Comparison of ENCODE assay signal across 8 cellular contexts in the genomic region with DNA sequence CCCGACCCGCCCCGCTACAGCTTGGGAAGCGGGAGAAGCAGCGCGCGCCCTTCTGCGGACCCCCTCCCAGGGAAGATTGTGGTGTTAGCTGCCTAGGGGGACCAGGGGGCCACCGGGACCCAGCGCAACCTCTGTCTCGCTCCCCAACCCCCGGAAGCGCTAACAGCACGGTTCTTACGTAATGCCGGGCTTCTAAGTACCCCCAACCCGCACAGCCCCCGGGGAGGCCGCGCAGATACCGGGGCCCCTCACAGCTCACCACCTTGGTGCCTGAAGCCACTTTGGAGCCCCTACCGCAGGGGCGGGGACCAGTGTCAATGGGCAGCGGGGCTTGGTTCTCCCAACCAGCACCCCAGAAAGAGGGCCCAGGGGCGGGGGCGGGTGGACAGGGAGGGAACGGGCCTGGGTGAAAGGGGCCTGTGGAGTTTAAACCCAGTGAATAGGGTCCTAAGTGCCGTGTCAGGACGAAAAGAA. TPM values are rescaled to one million over a fixed set of nuclear protein-coding genes. Genes with fewer than 3 reads are reported as not detected.
DNase-seq lines count a peak whose midpoint lies in the region; ATAC-seq and TF ChIP-seq lines count a peak whose summit lies in the region.

No MANE protein-coding gene starts in this region.

- H3K4me1 Mint-ChIP-seq in stimulated activated effector memory CD8-positive, alpha-beta T cell treated with anti-CD3 and anti-CD28 coated beads, Interleukin-12 subunit alpha, Interleukin-12 subunit beta, amount 100 ng/mL, for 72 hours: peaks cover 13% of the 10 kb centered on the region

- intact Hi-C loops in IMR-90 (cut with micrococcal nuclease) (no loop called here), ascending aorta (cut with DNase I) (loop anchor here (1.0 to 10.0 kb wide), 4 partner anchors 234 to 1238 kb away; a partner anchor contains a TSS)

- H3K27me3 ChIP-seq in IMR-90 (ENCODE audit: control insufficient read depth, insufficient read depth, low read length) (peaks cover 14% of the 10 kb centered on the region; the same call in 1 of the 2 replicates), ascending aorta (no peaks in the 10 kb centered on the region), iPS-18a (ENCODE audit: control insufficient read depth, insufficient read depth, low read length) (peaks cover 34% of the 10 kb centered on the region)

- H3K79me1 ChIP-seq in IMR-90 (ENCODE audit: low read depth in 1 of 2, low read length in 2 of 2): no peaks in the 10 kb centered on the region

- WGBS in IMR-90 (ENCODE audit: extremely low coverage in 2 of 2, insufficient read length in 1 of 2), 2 experiments: 0% methylated on average over 10 of the region's 29 CpGs; no CpG with 5 or more reads in 1 of the 2 experiments

- no peaks in the 10 kb centered on the region for H3K9me3 ChIP-seq in IMR-90 (ENCODE audit: control insufficient read depth, insufficient read depth, low read length)
- no peaks in the 10 kb centered on the region for H3K9me3 ChIP-seq in ascending aorta
- no peaks in the 10 kb centered on the region for H3K9me3 ChIP-seq in iPS-18a (ENCODE audit: control insufficient read depth, low read depth, low read length)

- H3K9me1 ChIP-seq in IMR-90 (ENCODE audit: insufficient read depth, low read length): 0 out of 2 replicates have a peak, but pooled peaks cover 4% of the 10 kb centered on the region

- no peak overlapping the region for H3K4ac ChIP-seq in IMR-90 (ENCODE audit: low read depth, low read length)

- H2BK120ac ChIP-seq in IMR-90 (ENCODE audit: low read depth, low read length): no peak overlapping the region

- H3K27ac Mint-ChIP-seq in stimulated activated effector memory CD8-positive, alpha-beta T cell treated with anti-CD3 and anti-CD28 coated beads, Interleukin-12 subunit alpha, Interleukin-12 subunit beta, amount 100 ng/mL, for 72 hours: peak overlapping the region; percentile 83

- CTCF ChIA-PET in IMR-90 (lab: Yijun Ruan, JAX): interaction anchor here (0.7 to 1.9 kb wide), 2 partner anchors 29 to 34 kb away, joined by 4 to 6 read pairs; no protein-coding TSS in a partner anchor

- no peak overlapping the region; the same call in 1 of the 2 replicates for H3K14ac ChIP-seq in IMR-90 (replicated peaks; ENCODE audit: low read depth, low read length)

- peaks cover 6% of the 10 kb centered on the region for H3K4me1 ChIP-seq in IMR-90 (ENCODE audit: control insufficient read depth, insufficient read depth, low read length)
- peaks cover 4 to 11% of the 10 kb centered on the region in 2 donors for H3K4me1 ChIP-seq in ascending aorta
- H3K4me1 ChIP-seq in iPS-18a (ENCODE audit: control insufficient read depth, low read depth, low read length): peaks cover 10% of the 10 kb centered on the region

- TF ChIP-seq POLR2A in IMR-90 (IDR thresholded peaks at IDR 0.05; ENCODE audit: low read depth, low read length): no peak

- no peak overlapping the region for H3K23ac ChIP-seq in IMR-90 (ENCODE audit: low read depth, low read length)

- peaks cover 8% of the 10 kb centered on the region for H4K20me1 ChIP-seq in IMR-90 (ENCODE audit: insufficient read depth, low read length)

- H2BK20ac ChIP-seq in IMR-90 (ENCODE audit: low read depth, low read length): no peak overlapping the region

- H4K91ac ChIP-seq in IMR-90 (ENCODE audit: insufficient read depth, low read depth, low read length): no peak overlapping the region

- H3K4me2 ChIP-seq in IMR-90 (ENCODE audit: low read depth, low read length): peak overlapping the region; percentile 98

- dilution Hi-C loops in IMR-90 (cut with HindIII; ENCODE audit: low sequenced_read_pairs, unreplicated experiment): no loop called here

- no peak for DNase-seq in IMR-90
- no peak for DNase-seq in ascending aorta (ENCODE audit: low spot score in 2 of 2)
- DNase-seq in stimulated activated effector memory CD8-positive, alpha-beta T cell treated with anti-CD3 and anti-CD28 coated beads, Interleukin-12 subunit alpha, Interleukin-12 subunit beta, amount 100 ng/mL, for 72 hours (ENCODE audit: low spot score in 2 of 2): no peak
- DNase-seq in HK-2 (ENCODE audit: unreplicated experiment): no peak
- no peak for DNase-seq in NCI-H187 (lab: John Stamatoyannopoulos, UW)

- peak overlapping the region; percentile 57 for H3K4me3 ChIP-seq in IMR-90 (ENCODE audit: insufficient read depth, low read depth, low read length)
- H3K4me3 ChIP-seq in ascending aorta: peak overlapping the region; percentile 75 to 81
- H3K4me3 ChIP-seq in iPS-18a (ENCODE audit: low read length): peak overlapping the region; percentile 84

- POLR2A ChIA-PET in IMR-90 (lab: Charles Lee; ENCODE audit: unreplicated experiment): no interaction called here

- H4K8ac ChIP-seq in IMR-90 (ENCODE audit: low read depth in 2 of 2, low read length in 2 of 2): no peak overlapping the region; a peak in 2 of 4 replicates

- ATAC-seq in IMR-90 (ENCODE audit: low read depth) (peak; percentile 8), GM18870 (IDR thresholded peaks at IDR 0.05; ENCODE audit: unreplicated experiment) (no peak), esophagus mucosa (no peak)
- peak; percentile 5 for ATAC-seq in stimulated activated effector memory CD8-positive, alpha-beta T cell treated with anti-CD3 and anti-CD28 coated beads, Interleukin-12 subunit alpha, Interleukin-12 subunit beta, amount 100 ng/mL, for 72 hours

- H2AK9ac ChIP-seq in IMR-90 (replicated peaks; ENCODE audit: low read depth, low read length, poor library complexity): no peak overlapping the region

- no peaks in the 10 kb centered on the region for H3K9me3 Mint-ChIP-seq in stimulated activated effector memory CD8-positive, alpha-beta T cell treated with anti-CD3 and anti-CD28 coated beads, Interleukin-12 subunit alpha, Interleukin-12 subunit beta, amount 100 ng/mL, for 72 hours

- H3K4me3 Mint-ChIP-seq in stimulated activated effector memory CD8-positive, alpha-beta T cell treated with anti-CD3 and anti-CD28 coated beads, Interleukin-12 subunit alpha, Interleukin-12 subunit beta, amount 100 ng/mL, for 72 hours: peak overlapping the region; percentile 76

- no peak overlapping the region for H3K18ac ChIP-seq in IMR-90 (ENCODE audit: low read depth, low read length)

- H3K9ac ChIP-seq in IMR-90 (ENCODE audit: low read depth, low read length): peak overlapping the region; percentile 47
- no peak overlapping the region for H3K9ac ChIP-seq in iPS-18a (ENCODE audit: low read length)

- no peak overlapping the region for H3K56ac ChIP-seq in IMR-90 (ENCODE audit: extremely low read depth, insufficient read depth, low read length)

- no peaks in the 10 kb centered on the region for H3K36me3 Mint-ChIP-seq in stimulated activated effector memory CD8-positive, alpha-beta T cell treated with anti-CD3 and anti-CD28 coated beads, Interleukin-12 subunit alpha, Interleukin-12 subunit beta, amount 100 ng/mL, for 72 hours

- in situ Hi-C loops in IMR-90 (cut with MboI; ENCODE audit: low sequenced_read_pairs): no loop called here

- H3K36me3 ChIP-seq in IMR-90 (ENCODE audit: control insufficient read depth, insufficient read depth, low read length): no peaks in the 10 kb centered on the region
- H3K36me3 ChIP-seq in ascending aorta: peaks cover 0 to 5% of the 10 kb centered on the region in 2 donors
- H3K36me3 ChIP-seq in iPS-18a (ENCODE audit: control insufficient read depth, low read depth, low read length): no peaks in the 10 kb centered on the region

- no peak overlapping the region for H4K5ac ChIP-seq in IMR-90 (ENCODE audit: low read depth, low read length)

- no peak for TF ChIP-seq RAD21 in IMR-90 (IDR thresholded peaks at IDR 0.05; ENCODE audit: low read length)

- H2AK5ac ChIP-seq in IMR-90 (ENCODE audit: low read depth, low read length): no peak overlapping the region

- H2BK15ac ChIP-seq in IMR-90 (ENCODE audit: low read depth, low read length): no peak overlapping the region

- H2AFZ ChIP-seq in IMR-90 (replicated peaks; ENCODE audit: low read length, poor library complexity): peak overlapping the region; percentile 95

- BruUV-seq in IMR-90 (replicated peaks; lab: Mats Ljungman, UMichigan): no TSS peak

- TF ChIP-seq CTCF in IMR-90 (conservative IDR thresholded peaks at IDR 0.05; ENCODE audit: low read depth, low read length): no peak
- no peak for TF ChIP-seq CTCF in ascending aorta (IDR thresholded peaks at IDR 0.05)

- H3K27ac ChIP-seq in IMR-90 (ENCODE audit: insufficient read depth, low read length) (no peak overlapping the region; the same call in 1 of the 2 replicates), ascending aorta (peak overlapping the region; percentile 89 to 96), iPS-18a (ENCODE audit: low read length) (no peak overlapping the region)

- H2BK5ac ChIP-seq in IMR-90 (ENCODE audit: low read depth, low read length, poor library complexity, severe bottlenecking): no peak overlapping the region

TF ChIP-seq in IMR-90, 13 proteins besides CTCF, POLR2A, EP300 and RAD21:
- no peak for TF ChIP-seq RFX5 (IDR thresholded peaks at IDR 0.05; ENCODE audit: low read depth, low read length)
- TF ChIP-seq FOS (IDR thresholded peaks at IDR 0.05; ENCODE audit: low read depth, low read length): no peak
- TF ChIP-seq, protein P1, sequence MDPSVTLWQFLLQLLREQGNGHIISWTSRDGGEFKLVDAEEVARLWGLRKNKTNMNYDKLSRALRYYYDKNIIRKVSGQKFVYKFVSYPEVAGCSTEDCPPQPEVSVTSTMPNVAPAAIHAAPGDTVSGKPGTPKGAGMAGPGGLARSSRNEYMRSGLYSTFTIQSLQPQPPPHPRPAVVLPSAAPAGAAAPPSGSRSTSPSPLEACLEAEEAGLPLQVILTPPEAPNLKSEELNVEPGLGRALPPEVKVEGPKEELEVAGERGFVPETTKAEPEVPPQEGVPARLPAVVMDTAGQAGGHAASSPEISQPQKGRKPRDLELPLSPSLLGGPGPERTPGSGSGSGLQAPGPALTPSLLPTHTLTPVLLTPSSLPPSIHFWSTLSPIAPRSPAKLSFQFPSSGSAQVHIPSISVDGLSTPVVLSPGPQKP (IDR thresholded peaks at IDR 0.05; ENCODE audit: borderline replicate concordance, low read depth, low read length): no peak

RNA-seq across cellular contexts. Expression of a gene that starts 0.3 kb away (rescaled TPM):
- total RNA-seq in IMR-90 (2012; rRNA removed) (1.9 and 3.2 TPM in 2 replicates), ascending aorta (16.7 TPM), esophagus mucosa (0.32 TPM)
- polyA plus RNA-seq in IMR-90 (2012; rRNA removed): 3.8 TPM in 2 replicates
- 2.2 and 3.5 TPM in 2 replicates for polyA plus RNA-seq in IMR-90 (2012; cell fraction: cytosol; rRNA removed)
- 4.6 and 7.8 TPM in 2 replicates for polyA plus RNA-seq in IMR-90 (2012; cell fraction: nucleus; rRNA removed; ENCODE audit: low replicate concordance)

RNA-seq across cellular contexts. Expression of a gene that starts 35.3 kb away (rescaled TPM):
- total RNA-seq in IMR-90 (2012; rRNA removed): not detected in 2 replicates
- polyA plus RNA-seq in IMR-90 (2012; rRNA removed): not detected in 2 replicates
- polyA plus RNA-seq in IMR-90 (2012; cell fraction: cytosol; rRNA removed): not detected in 2 replicates
- polyA plus RNA-seq in IMR-90 (2012; cell fraction: nucleus; rRNA removed; ENCODE audit: low replicate concordance): not detected in 2 replicates
- total RNA-seq in ascending aorta: not detected
- not detected for total RNA-seq in esophagus mucosa

RNA-seq across cellular contexts. Expression of a gene that starts 46.8 kb away (rescaled TPM):
- total RNA-seq in IMR-90 (2012; rRNA removed): not detected in 2 replicates
- not detected in 2 replicates for polyA plus RNA-seq in IMR-90 (2012; rRNA removed)
- polyA plus RNA-seq in IMR-90 (2012; cell fraction: cytosol; rRNA removed): 0.04 and 0.26 TPM in 2 replicates
- 0.29 TPM in 1 of 2 replicates, not detected in the other for polyA plus RNA-seq in IMR-90 (2012; cell fraction: nucleus; rRNA removed; ENCODE audit: low replicate concordance)
- not detected for total RNA-seq in ascending aorta
- total RNA-seq in esophagus mucosa: not detected

Comparison
In these comparisons a context has a peak if more than half of its experiments do, and no peak if none do; other contexts are left out.
1. ATAC-seq: peak in IMR-90 (single experiment) and stimulated activated effector memory CD8-positive, alpha-beta T cell treated with anti-CD3 and anti-CD28 coated beads, Interleukin-12 subunit alpha, Interleukin-12 subunit beta, amount 100 ng/mL, for 72 hours (single experiment); none in GM18870 (single experiment) and esophagus mucosa (single experiment).
2. H3K27ac ChIP-seq: peak in ascending aorta (2 of 2); none in IMR-90 (single experiment) and iPS-18a (single experiment).
3. Peak in every context shown above with its lines, with median percentiles within 50 percentile points of each other: H3K4me3 ChIP-seq.